Comparison of ENCODE assay signal across 1 cellular context in genomic region chr12:75997658-75998057, GRCh38.
TF ChIP-seq lines count a peak whose summit lies in the region.

No MANE protein-coding gene starts in this region.

TF ChIP-seq in K562, 482 proteins besides CTCF, POLR2A, EP300 and RAD21:
- TF ChIP-seq ZNF134 (CRISPR knock-in tag; conservative IDR thresholded peaks at IDR 0.05) (no peak), CBFB (CRISPR knock-in tag; IDR thresholded peaks at IDR 0.05) (no peak), RBBP5 (IDR thresholded peaks at IDR 0.05; ENCODE audit: borderline replicate concordance, insufficient read depth, low read length, poor library complexity, severe bottlenecking) (no peak), SRSF3 (IDR thresholded peaks at IDR 0.05; ENCODE audit: insufficient read depth, low read length) (no peak), ZBTB33 (CRISPR knock-in tag; IDR thresholded peaks at IDR 0.05) (no peak), EGR1 (conservative IDR thresholded peaks at IDR 0.05) (no peak)
